In genomic region chr11:117203069-117203407, GRCh38 we compare ENCODE assay signal across 1 cellular context.
TF ChIP-seq lines count a peak whose summit lies in the region.

No MANE protein-coding gene starts in this region.

TF ChIP-seq in K562, 482 proteins besides CTCF, POLR2A, EP300 and RAD21:
- peak; percentile 60 for TF ChIP-seq POLR2G (IDR thresholded peaks at IDR 0.05; ENCODE audit: low read depth, low read length)
- no peak for TF ChIP-seq YY1 (IDR thresholded peaks at IDR 0.05; ENCODE audit: borderline replicate concordance in 1 of 3, control insufficient read depth in 1 of 3, extremely low read depth in 1 of 3, insufficient read depth in 3 of 3, insufficient read length in 1 of 3, insufficient replicate concordance in 2 of 3, low read depth in 1 of 3, low read length in 2 of 3)
- TF ChIP-seq ZNF561 (CRISPR knock-in tag; conservative IDR thresholded peaks at IDR 0.05), result no peak
- no peak for TF ChIP-seq ZNF696 (CRISPR knock-in tag; conservative IDR thresholded peaks at IDR 0.05)
- no peak for TF ChIP-seq ZNF766 (CRISPR knock-in tag; conservative IDR thresholded peaks at IDR 0.05)
